16 cellular contexts compared by ENCODE assay signal in the genomic region with DNA sequence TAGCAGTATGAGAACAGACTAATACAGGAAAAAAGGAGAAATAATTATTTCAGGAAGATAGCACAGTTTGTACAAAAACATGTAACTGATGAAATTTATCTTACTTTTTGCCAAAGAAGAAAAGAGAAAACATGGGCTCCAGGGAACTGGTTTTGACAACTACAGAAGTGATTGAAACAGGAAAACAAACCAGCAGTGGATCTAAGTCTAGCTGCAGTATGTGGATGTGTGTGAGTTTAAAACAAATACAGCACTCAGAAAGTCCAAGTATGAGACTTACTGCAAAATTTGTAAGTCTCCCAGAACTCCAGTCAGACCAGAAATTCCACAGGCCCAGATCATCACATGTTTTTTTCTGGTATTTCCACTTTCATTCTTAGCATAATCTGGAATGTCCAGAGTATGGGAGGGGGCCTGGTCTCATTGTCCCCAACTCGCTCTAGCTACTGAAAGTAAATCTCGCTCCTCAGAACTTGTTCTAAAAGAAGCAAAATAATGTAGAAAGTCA.
DNase-seq lines count a peak whose midpoint lies in the region; ATAC-seq and TF ChIP-seq lines count a peak whose summit lies in the region.
"Had no signal": no experiment of that assay in that cellular context is flagged by ENCODE, and none has a peak within 500 bp of the region (broad histone marks: within the 10 kb centered on the region; RNA-seq: fewer than 3 reads in every experiment).

No MANE protein-coding gene starts in this region.

- H3K9me3 ChIP-seq in GM23248 (ENCODE audit: low read depth) = no peaks in the 10 kb centered on the region

- H3K27me3 ChIP-seq in GM23248 (replicated peaks; ENCODE audit: insufficient read depth) = no peaks in the 10 kb centered on the region
- H3K27me3 ChIP-seq: BLaER1 had no signal

- H3K9me2 ChIP-seq in GM23248 (ENCODE audit: insufficient read depth) = no peaks in the 10 kb centered on the region

- intact Hi-C loops in sciatic nerve (cut with DNase I) = no loop called here

- ATAC-seq in sciatic nerve (peak; percentile 45), GM21723 (IDR thresholded peaks at IDR 0.05; ENCODE audit: unreplicated experiment) (no peak), GM21367 (IDR thresholded peaks at IDR 0.05; ENCODE audit: unreplicated experiment) (no peak), GM19395 (IDR thresholded peaks at IDR 0.05; ENCODE audit: unreplicated experiment) (no peak)

- no peaks in the 10 kb centered on the region for H3K36me3 ChIP-seq in GM23248 (ENCODE audit: low read depth)
- H3K36me3 ChIP-seq: BLaER1 had no signal

- in situ Hi-C loops in GM23248 (cut with MboI) = loop anchor here (25.0 kb wide), 1 partner anchor 315 kb away; a partner anchor contains a TSS

- H4K20me1 ChIP-seq in GM23248 (ENCODE audit: insufficient read depth) = no peaks in the 10 kb centered on the region
- H4K20me1 ChIP-seq: BLaER1 had no signal

- 37 to 46% methylated on average over 2 of the region's 2 CpGs for WGBS in GM23248 (ENCODE audit: low coverage in 1 of 2, low lambda C conversion rate in 2 of 2, missing lambda C conversion rate in 2 of 2), 2 experiments

- no peak overlapping the region for H3K9ac ChIP-seq in GM23248
- H3K9ac ChIP-seq: BLaER1 had no signal

- DNase-seq in AG10803 (ENCODE audit: low read depth) = peak; percentile 31
- peak; percentile 31 for DNase-seq in GM23248
- peak; percentile 49 for DNase-seq in choroid plexus epithelial cell (ENCODE audit: low read depth)
- DNase-seq in sciatic nerve (ENCODE audit: low spot score) = no peak
- DNase-seq: ACHN; CD8-positive, alpha-beta memory T cell; DMS79 treated with DMSO at 0.1 percent for 48 hours; GF-D8; H7; NCI-H1092; NCI-H1694; NCI-H510A treated with DMSO at 0.1 percent for 48 hours had no signal

- 0 out of 2 replicates have a peak, but pooled peaks cover 9% of the 10 kb centered on the region for H3K4me1 ChIP-seq in GM23248 (ENCODE audit: insufficient read depth)
- H3K4me1 ChIP-seq: BLaER1 had no signal

- H3K4me3 ChIP-seq in AG10803 (ENCODE audit: low read length) (no peak overlapping the region), GM23248 (no peak overlapping the region), choroid plexus epithelial cell (ENCODE audit: low read depth, low read length) (no peak overlapping the region)
- H3K4me3 ChIP-seq: BLaER1 had no signal

- TF ChIP-seq CTCF in AG10803 (conservative IDR thresholded peaks at IDR 0.05; ENCODE audit: low read length) (no peak), choroid plexus epithelial cell (conservative IDR thresholded peaks at IDR 0.05; ENCODE audit: low read depth, low read length) (no peak)

- H3K79me2 ChIP-seq in GM23248 (ENCODE audit: insufficient read depth) = no peaks in the 10 kb centered on the region

- no peaks in the 10 kb centered on the region for H3F3A ChIP-seq in GM23248 (ENCODE audit: insufficient read depth)

- no peak overlapping the region for H3K4me2 ChIP-seq in GM23248 (ENCODE audit: unreplicated experiment)
- H3K4me2 ChIP-seq: BLaER1 had no signal

- H3K27ac ChIP-seq in GM23248 = no peak overlapping the region
- H3K27ac ChIP-seq: BLaER1 had no signal

- H2AFZ ChIP-seq in GM23248 = 0 out of 2 replicates have a peak overlapping the region, but pooled peaks have one; percentile 13
